Comparison of ENCODE assay signal across 8 cellular contexts in genomic region chr22:40637181-40638150, GRCh38. TPM values are rescaled to one million over a fixed set of nuclear protein-coding genes. Genes with fewer than 3 reads are reported as not detected.
DNase-seq lines count a peak whose midpoint lies in the region; ATAC-seq and TF ChIP-seq lines count a peak whose summit lies in the region.

No MANE protein-coding gene starts in this region.

- peak overlapping the region; percentile 97 for H3K4me3 ChIP-seq in CD8-positive, alpha-beta memory T cell (ENCODE audit: low read length)
- peak overlapping the region; percentile 80 for H3K4me3 ChIP-seq in skeletal muscle satellite cell (ENCODE audit: low read length)

- peak overlapping the region; percentile 96 for H3K27ac ChIP-seq in CD8-positive, alpha-beta memory T cell (ENCODE audit: low read depth, low read length)

- CTCF ChIA-PET in CD8-positive, alpha-beta memory T cell (lab: Charles Lee), result interaction anchor here (0.6 to 2.4 kb wide), 9 partner anchors 9 to 1103 kb away, joined by 3 to 19 read pairs (median 5); no protein-coding TSS in a partner anchor
- CTCF ChIA-PET in HEK293T (lab: Yijun Ruan, JAX), result interaction anchor here (0.7 to 1.4 kb wide), 5 partner anchors 9 to 201 kb away, joined by 3 to 5 read pairs (median 3); no protein-coding TSS in a partner anchor

- in situ Hi-C loops in GM13976 (cut with MboI; ENCODE audit: low sequenced_read_pairs, unreplicated experiment), result no loop called here

- peaks cover 0 to 11% (median 0%) of the 10 kb centered on the region in 3 donors for H3K36me3 Mint-ChIP-seq in CD8-positive, alpha-beta memory T cell
- H3K36me3 Mint-ChIP-seq in activated naive CD8-positive, alpha-beta T cell treated with anti-CD3 and anti-CD28 coated beads for 36 hours, result no peaks in the 10 kb centered on the region

- no peaks in the 10 kb centered on the region for H3K27me3 Mint-ChIP-seq in CD8-positive, alpha-beta memory T cell
- no peaks in the 10 kb centered on the region for H3K27me3 Mint-ChIP-seq in activated naive CD8-positive, alpha-beta T cell treated with anti-CD3 and anti-CD28 coated beads for 36 hours

- POLR2A ChIA-PET in CD8-positive, alpha-beta memory T cell (lab: Charles Lee), result interaction anchor here (0.6 to 1.5 kb wide), 11 partner anchors 8 to 649 kb away, joined by 3 to 6 read pairs (median 4); partner anchors contain the start of gene RANGAP1
- POLR2A ChIA-PET in HEK293T (lab: Yijun Ruan, JAX), result interaction anchor here (0.6 to 2.9 kb wide), 22 partner anchors 8 to 807 kb away, joined by 3 to 28 read pairs (median 4); no protein-coding TSS in a partner anchor

- peak in 2 of 5 donors; percentile 29 to 66 for DNase-seq in CD8-positive, alpha-beta memory T cell
- peak; percentile 33 for DNase-seq in HEK293T (ENCODE audit: extremely low spot score)
- DNase-seq in RPMI8226, result peak; percentile 44
- peak; percentile 57 for DNase-seq in activated naive CD8-positive, alpha-beta T cell treated with anti-CD3 and anti-CD28 coated beads for 36 hours
- DNase-seq in left ventricle myocardium superior, result peak; percentile 55
- DNase-seq in GM13976 (ENCODE audit: low spot score), result no peak

- intact Hi-C loops in left ventricle myocardium superior (cut with micrococcal nuclease), result loop anchor here (10.0 kb wide), 1 partner anchor 113 kb away; no protein-coding TSS in a partner anchor

- peak overlapping the region; percentile 95 for H3K4me2 ChIP-seq in skeletal muscle satellite cell (ENCODE audit: low read length)

- H3K36me3 ChIP-seq in CD8-positive, alpha-beta memory T cell (ENCODE audit: insufficient read depth, low read length), result no peaks in the 10 kb centered on the region
- H3K36me3 ChIP-seq in skeletal muscle satellite cell (ENCODE audit: insufficient read depth, low read length), result no peaks in the 10 kb centered on the region

- peaks cover 30 to 42% (median 41%) of the 10 kb centered on the region in 3 donors for H3K4me1 Mint-ChIP-seq in CD8-positive, alpha-beta memory T cell
- H3K4me1 Mint-ChIP-seq in activated naive CD8-positive, alpha-beta T cell treated with anti-CD3 and anti-CD28 coated beads for 36 hours, result peaks cover 29% of the 10 kb centered on the region

- peak overlapping the region; percentile 83 for H3K9ac ChIP-seq in skeletal muscle satellite cell (ENCODE audit: low read depth, low read length)

- TF ChIP-seq CTCF in GM13976 (IDR thresholded peaks at IDR 0.05; ENCODE audit: borderline replicate concordance, control extremely low read depth, extremely low read depth, insufficient read depth, missing control alignments), result no peak

- no peaks in the 10 kb centered on the region for H3K9me3 ChIP-seq in CD8-positive, alpha-beta memory T cell (ENCODE audit: low read length)
- H3K9me3 ChIP-seq in skeletal muscle satellite cell (replicated peaks; ENCODE audit: low read length), result no peaks in the 10 kb centered on the region

- ATAC-seq in left ventricle myocardium superior (peak; percentile 29), GM19351 (IDR thresholded peaks at IDR 0.05; ENCODE audit: unreplicated experiment) (no peak)

- H3K4me1 ChIP-seq in CD8-positive, alpha-beta memory T cell (ENCODE audit: insufficient read depth, low read length), result peaks cover 26% of the 10 kb centered on the region
- peaks cover 26% of the 10 kb centered on the region for H3K4me1 ChIP-seq in skeletal muscle satellite cell (ENCODE audit: control insufficient read depth, insufficient read depth, low read length)

- H3K27ac Mint-ChIP-seq in CD8-positive, alpha-beta memory T cell, result peak overlapping the region; percentile 87 to 98 (median 98)
- H3K27ac Mint-ChIP-seq in activated naive CD8-positive, alpha-beta T cell treated with anti-CD3 and anti-CD28 coated beads for 36 hours, result peak overlapping the region; percentile 93

- H3K9me3 Mint-ChIP-seq in CD8-positive, alpha-beta memory T cell, result no peaks in the 10 kb centered on the region
- no peaks in the 10 kb centered on the region for H3K9me3 Mint-ChIP-seq in activated naive CD8-positive, alpha-beta T cell treated with anti-CD3 and anti-CD28 coated beads for 36 hours

- no peaks in the 10 kb centered on the region for H3K27me3 ChIP-seq in CD8-positive, alpha-beta memory T cell (ENCODE audit: insufficient read depth, low read length, poor library complexity, severe bottlenecking)
- no peaks in the 10 kb centered on the region for H3K27me3 ChIP-seq in skeletal muscle satellite cell (ENCODE audit: control insufficient read depth, insufficient read depth, low read length)

- H3K4me3 Mint-ChIP-seq in CD8-positive, alpha-beta memory T cell, result peak overlapping the region; percentile 91 to 99 (median 95)
- peak overlapping the region; percentile 93 for H3K4me3 Mint-ChIP-seq in activated naive CD8-positive, alpha-beta T cell treated with anti-CD3 and anti-CD28 coated beads for 36 hours

TF ChIP-seq in HEK293T, 16 proteins besides CTCF, POLR2A, EP300 and RAD21:
- TF ChIP-seq NFRKB (IDR thresholded peaks at IDR 0.05), result no peak
- TF ChIP-seq SUZ12 (IDR thresholded peaks at IDR 0.05), result no peak
- TF ChIP-seq LEF1 (IDR thresholded peaks at IDR 0.05; ENCODE audit: borderline replicate concordance), result no peak
- no peak for TF ChIP-seq CTBP1 (IDR thresholded peaks at IDR 0.05; ENCODE audit: borderline replicate concordance)
- no peak for TF ChIP-seq ZNF384 (IDR thresholded peaks at IDR 0.05)
- TF ChIP-seq, protein P1, sequence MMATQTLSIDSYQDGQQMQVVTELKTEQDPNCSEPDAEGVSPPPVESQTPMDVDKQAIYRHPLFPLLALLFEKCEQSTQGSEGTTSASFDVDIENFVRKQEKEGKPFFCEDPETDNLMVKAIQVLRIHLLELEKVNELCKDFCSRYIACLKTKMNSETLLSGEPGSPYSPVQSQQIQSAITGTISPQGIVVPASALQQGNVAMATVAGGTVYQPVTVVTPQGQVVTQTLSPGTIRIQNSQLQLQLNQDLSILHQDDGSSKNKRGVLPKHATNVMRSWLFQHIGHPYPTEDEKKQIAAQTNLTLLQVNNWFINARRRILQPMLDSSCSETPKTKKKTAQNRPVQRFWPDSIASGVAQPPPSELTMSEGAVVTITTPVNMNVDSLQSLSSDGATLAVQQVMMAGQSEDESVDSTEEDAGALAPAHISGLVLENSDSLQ (IDR thresholded peaks at IDR 0.05), result no peak
- TF ChIP-seq BHLHE40 (IDR thresholded peaks at IDR 0.05; ENCODE audit: borderline replicate concordance), result no peak
- no peak for TF ChIP-seq ELF4 (IDR thresholded peaks at IDR 0.05)
- no peak for TF ChIP-seq HDGF (IDR thresholded peaks at IDR 0.05; ENCODE audit: borderline replicate concordance)
- TF ChIP-seq L3MBTL2 (conservative IDR thresholded peaks at IDR 0.05), result no peak; the same call in 1 of the 2 replicates
- no peak for TF ChIP-seq FOXM1 (IDR thresholded peaks at IDR 0.05; ENCODE audit: borderline replicate concordance)
- TF ChIP-seq SP1 (IDR thresholded peaks at IDR 0.05), result no peak
- no peak for TF ChIP-seq FOXA1 (IDR thresholded peaks at IDR 0.05)
- no peak for TF ChIP-seq FOXK2 (IDR thresholded peaks at IDR 0.05)
- TF ChIP-seq TARDBP (IDR thresholded peaks at IDR 0.05), result no peak
- no peak for TF ChIP-seq ARNT (IDR thresholded peaks at IDR 0.05)

RNA-seq across cellular contexts. Expression of gene MRTFA, which starts 0.9 kb away (rescaled TPM):
- 10 to 100 TPM; 38.6 to 40.5 TPM for total RNA-seq in CD8-positive, alpha-beta memory T cell
- polyA plus RNA-seq in CD8-positive, alpha-beta memory T cell, result 22.9 TPM
- total RNA-seq in activated naive CD8-positive, alpha-beta T cell treated with anti-CD3 and anti-CD28 coated beads for 36 hours, result 10 to 100 TPM; 35.3 to 37.6 TPM
- total RNA-seq in left ventricle myocardium superior, result 32.5 TPM
- 28.0 and 28.1 TPM in 2 replicates for total RNA-seq in skeletal muscle satellite cell (2012; rRNA removed)

RNA-seq across cellular contexts. Expression of gene MCHR1, which starts 41.8 kb away (rescaled TPM):
- not detected for total RNA-seq in CD8-positive, alpha-beta memory T cell
- not detected for polyA plus RNA-seq in CD8-positive, alpha-beta memory T cell
- total RNA-seq in activated naive CD8-positive, alpha-beta T cell treated with anti-CD3 and anti-CD28 coated beads for 36 hours, result not detected
- total RNA-seq in left ventricle myocardium superior, result 1.4 TPM
- 1.5 TPM in 1 of 2 replicates, not detected in the other for total RNA-seq in skeletal muscle satellite cell (2012; rRNA removed)
